ENCODE assay signal across 15 cellular contexts in genomic region chr15:65518633-65519285, GRCh38.
"Had no signal": no experiment of that assay in that cellular context is flagged by ENCODE, and none has a peak within 500 bp of the region (broad histone marks: within the 10 kb centered on the region; RNA-seq: fewer than 3 reads in every experiment).

No MANE protein-coding gene starts in this region.

- H3K4me3 ChIP-seq: esophagus squamous epithelium, smooth muscle cell had no signal

- H3K27me3 Mint-ChIP-seq: activated B cell treated with CpG ODN at 0.5 μM for 24 hours; activated CD4-positive, alpha-beta T cell treated with anti-CD3 and anti-CD28 coated beads, Interleukin-2, amount 10 ng/mL, durations not matched to agents 7 days and 5 days had no signal

- H3K27ac ChIP-seq: esophagus squamous epithelium, vagina had no signal

- DNase-seq: activated B cell treated with CpG ODN at 0.5 μM for 24 hours; activated CD4-positive, alpha-beta T cell treated with anti-CD3 and anti-CD28 coated beads, Interleukin-2, amount 10 ng/mL, durations not matched to agents 7 days and 5 days; activated naive CD4-positive, alpha-beta T cell; activated T-cell treated with anti-CD3 and anti-CD28 coated beads, Interleukin-2, amount 50 U/mL, for 48 hours; aorta; esophagus squamous epithelium; foreskin fibroblast; glutamatergic neuron; left cardiac atrium; lower lobe of right lung; nucleus accumbens had no signal

- ATAC-seq: left cardiac atrium, lower lobe of right lung, right cardiac atrium had no signal

- H3K27ac Mint-ChIP-seq: activated B cell treated with CpG ODN at 0.5 μM for 24 hours; activated CD4-positive, alpha-beta T cell treated with anti-CD3 and anti-CD28 coated beads, Interleukin-2, amount 10 ng/mL, durations not matched to agents 7 days and 5 days had no signal

- H3K9me3 Mint-ChIP-seq: activated B cell treated with CpG ODN at 0.5 μM for 24 hours; activated CD4-positive, alpha-beta T cell treated with anti-CD3 and anti-CD28 coated beads, Interleukin-2, amount 10 ng/mL, durations not matched to agents 7 days and 5 days; mesothelial cell of epicardium had no signal

- H3K36me3 Mint-ChIP-seq: mesothelial cell of epicardium had no signal
